ENCODE assay signal across 8 cellular contexts in genomic region chr20:53652859-53653520, GRCh38. TPM values are rescaled to one million over a fixed set of nuclear protein-coding genes. Genes with fewer than 3 reads are reported as not detected.
DNase-seq lines count a peak whose midpoint lies in the region; ATAC-seq lines count a peak whose summit lies in the region.

No MANE protein-coding gene starts in this region.

- CTCF ChIA-PET in activated CD4-positive, alpha-beta memory T cell treated with anti-CD3 and anti-CD28 coated beads, Interleukin-2, amount 10 ng/mL, durations not matched to agents 7 days and 5 days (lab: Charles Lee), result interaction anchor here (0.7 to 1.9 kb wide), 7 partner anchors 8 to 287 kb away, joined by 3 to 6 read pairs (median 3); no protein-coding TSS in a partner anchor

- H3K36me3 Mint-ChIP-seq in activated CD4-positive, alpha-beta memory T cell treated with anti-CD3 and anti-CD28 coated beads, Interleukin-2, amount 10 ng/mL, durations not matched to agents 7 days and 5 days (ENCODE audit: low read depth), result no peaks in the 10 kb centered on the region

- DNase-seq in Right ventricle myocardium inferior (ENCODE audit: missing footprints) (no peak), cardiac septum (ENCODE audit: low spot score) (no peak), medulla oblongata (ENCODE audit: extremely low spot score) (peak; percentile 11), anterior cingulate cortex (lab: John Stamatoyannopoulos, UW) (no peak), SKM-1 treated with dmso at 0.1 percent for 144 hours (lab: John Stamatoyannopoulos, UW; ENCODE audit: unreplicated experiment) (no peak), NCI-H524 treated with DMSO at 0.1 percent for 48 hours (lab: John Stamatoyannopoulos, UW) (no peak)
- no peak for DNase-seq in activated CD4-positive, alpha-beta memory T cell treated with anti-CD3 and anti-CD28 coated beads, Interleukin-2, amount 10 ng/mL, durations not matched to agents 7 days and 5 days
- no peak for DNase-seq in central memory CD4-positive, alpha-beta T cell

- H3K4me1 Mint-ChIP-seq in activated CD4-positive, alpha-beta memory T cell treated with anti-CD3 and anti-CD28 coated beads, Interleukin-2, amount 10 ng/mL, durations not matched to agents 7 days and 5 days, result peaks cover 46% of the 10 kb centered on the region

- peak overlapping the region; percentile 97 for H3K27ac Mint-ChIP-seq in activated CD4-positive, alpha-beta memory T cell treated with anti-CD3 and anti-CD28 coated beads, Interleukin-2, amount 10 ng/mL, durations not matched to agents 7 days and 5 days

- H3K9me3 Mint-ChIP-seq in activated CD4-positive, alpha-beta memory T cell treated with anti-CD3 and anti-CD28 coated beads, Interleukin-2, amount 10 ng/mL, durations not matched to agents 7 days and 5 days, result no peaks in the 10 kb centered on the region

- ATAC-seq in Right ventricle myocardium inferior, result peak; percentile 68

- POLR2A ChIA-PET in activated CD4-positive, alpha-beta memory T cell treated with anti-CD3 and anti-CD28 coated beads, Interleukin-2, amount 10 ng/mL, durations not matched to agents 7 days and 5 days (lab: Charles Lee), result interaction anchor here (0.7 to 3.3 kb wide), 9 partner anchors 10 to 209 kb away, joined by 3 to 20 read pairs (median 4); partner anchors contain the start of gene ZNF217

- H3K4me3 Mint-ChIP-seq in activated CD4-positive, alpha-beta memory T cell treated with anti-CD3 and anti-CD28 coated beads, Interleukin-2, amount 10 ng/mL, durations not matched to agents 7 days and 5 days, result peak overlapping the region; percentile 69

- intact Hi-C loops in Right ventricle myocardium inferior (cut with DNase I) (loop anchor here (5.0 kb wide), 1 partner anchor 84 kb away; no protein-coding TSS in a partner anchor), cardiac septum (cut with DNase I) (no loop called here)

- no peaks in the 10 kb centered on the region for H3K27me3 Mint-ChIP-seq in activated CD4-positive, alpha-beta memory T cell treated with anti-CD3 and anti-CD28 coated beads, Interleukin-2, amount 10 ng/mL, durations not matched to agents 7 days and 5 days

RNA-seq across cellular contexts. Expression of gene ZNF217, which starts 59.4 kb away (rescaled TPM):
- total RNA-seq in Right ventricle myocardium inferior (8.3 TPM), cardiac septum (10.7 TPM)
- total RNA-seq in activated CD4-positive, alpha-beta memory T cell treated with anti-CD3 and anti-CD28 coated beads, Interleukin-2, amount 10 ng/mL, durations not matched to agents 7 days and 5 days, result 10 to 100 TPM; 89.5 to 90.4 TPM
